7 cellular contexts compared by ENCODE assay signal in genomic region chr17:64830631-64830941, GRCh38.
DNase-seq lines count a peak whose midpoint lies in the region; ATAC-seq, FAIRE-seq and TF ChIP-seq lines count a peak whose summit lies in the region.
"Not testable (repeated sequence)": the region's sequence is repeated elsewhere in the genome, so short reads cannot be mapped to it uniquely, and the experiment has no call there.

No MANE protein-coding gene starts in this region.

- not testable (repeated sequence) for H3K27me3 Mint-ChIP-seq in activated CD8-positive, alpha-beta T cell treated with anti-CD3 and anti-CD28 coated beads, Interleukin-2, amount 10 ng/mL, durations not matched to agents 7 days and 5 days (ENCODE audit: low read depth); endodermal cell (ENCODE audit: insufficient read depth); nephron progenitor cell (ENCODE audit: low read depth, poor library complexity)

- FAIRE-seq in keratinocyte (lab: Jason Lieb, UNC) = not testable (repeated sequence)

- not testable (repeated sequence) for TF ChIP-seq CTCF in PC-3 (conservative IDR thresholded peaks at IDR 0.05; ENCODE audit: low read depth, low read length); endodermal cell (conservative IDR thresholded peaks at IDR 0.05); cardiac muscle cell (IDR thresholded peaks at IDR 0.05; ENCODE audit: low read depth, low read length); keratinocyte (optimal IDR thresholded peaks at IDR 0.05 in 1 of 3, IDR thresholded peaks at IDR 0.05 in 1 of 3, conservative IDR thresholded peaks at IDR 0.05 in 1 of 3; ENCODE audit: extremely low read depth in 1 of 3, insufficient read depth in 2 of 3, low read length in 3 of 3); nephron progenitor cell (IDR thresholded peaks at IDR 0.05)

- DNase-seq in PC-3; activated CD8-positive, alpha-beta T cell treated with anti-CD3 and anti-CD28 coated beads, Interleukin-2, amount 10 ng/mL, durations not matched to agents 7 days and 5 days; endodermal cell; cardiac muscle cell (ENCODE audit: low read depth in 1 of 2, low spot score in 1 of 2); keratinocyte (ENCODE audit: low read depth, low spot score); nephron progenitor cell: not testable (repeated sequence)

- not testable (repeated sequence) for H2AFZ ChIP-seq in PC-3 (ENCODE audit: low read length); keratinocyte (ENCODE audit: control insufficient read depth, low read length)

- not testable (repeated sequence) for H3K27me3 ChIP-seq in BLaER1; PC-3 (ENCODE audit: low read length); endodermal cell (ENCODE audit: control insufficient read depth, insufficient read depth, low read length, poor library complexity, severe bottlenecking); cardiac muscle cell; keratinocyte (ENCODE audit: control insufficient read depth, extremely low read depth, insufficient read depth, low read length)

- H3K27ac ChIP-seq in BLaER1 (0 out of 2 replicates have a peak overlapping the region, but pooled peaks have one; percentile 22), cardiac muscle cell (peak overlapping the region; percentile 60)
- not testable (repeated sequence) for H3K27ac ChIP-seq in PC-3 (ENCODE audit: low read length); endodermal cell (ENCODE audit: low read depth, low read length); keratinocyte (ENCODE audit: control insufficient read depth, insufficient read depth, low read length)

- not testable (repeated sequence) for H4K20me1 ChIP-seq in BLaER1; PC-3 (ENCODE audit: low read length); keratinocyte (ENCODE audit: control insufficient read depth, extremely low read depth, insufficient read depth, low read length)

- ATAC-seq in PC-3 = peak; percentile 41
- ATAC-seq in activated CD8-positive, alpha-beta T cell treated with anti-CD3 and anti-CD28 coated beads, Interleukin-2, amount 10 ng/mL, durations not matched to agents 7 days and 5 days = not testable (repeated sequence)

- H3K4me2 ChIP-seq in BLaER1 (peak overlapping the region; percentile 55), keratinocyte (ENCODE audit: control insufficient read depth, extremely low read depth, insufficient read depth, low read depth, low read length) (peak overlapping the region; percentile 22)
- H3K4me2 ChIP-seq in PC-3 (ENCODE audit: low read length) = not testable (repeated sequence)

- H3K9me3 ChIP-seq in BLaER1; PC-3 (ENCODE audit: low read length); endodermal cell (ENCODE audit: control insufficient read depth, low read length); cardiac muscle cell (ENCODE audit: low read depth); keratinocyte (ENCODE audit: control insufficient read depth, low read depth, low read length): not testable (repeated sequence)

- H3K9me2 ChIP-seq in PC-3 (replicated peaks; ENCODE audit: low read length) = not testable (repeated sequence)

- not testable (repeated sequence) for H3F3A ChIP-seq in PC-3 (ENCODE audit: low read length, unreplicated experiment)

- H3K9me3 Mint-ChIP-seq in activated CD8-positive, alpha-beta T cell treated with anti-CD3 and anti-CD28 coated beads, Interleukin-2, amount 10 ng/mL, durations not matched to agents 7 days and 5 days (ENCODE audit: insufficient read depth); endodermal cell; nephron progenitor cell: not testable (repeated sequence)

- H3K27ac Mint-ChIP-seq in activated CD8-positive, alpha-beta T cell treated with anti-CD3 and anti-CD28 coated beads, Interleukin-2, amount 10 ng/mL, durations not matched to agents 7 days and 5 days = peak overlapping the region; percentile 51
- peak overlapping the region; percentile 79 for H3K27ac Mint-ChIP-seq in endodermal cell
- peak overlapping the region; percentile 12 for H3K27ac Mint-ChIP-seq in nephron progenitor cell

- not testable (repeated sequence) for H3K4me3 ChIP-seq in BLaER1; PC-3 (ENCODE audit: low read length); endodermal cell (ENCODE audit: low read length); cardiac muscle cell; keratinocyte (ENCODE audit: control insufficient read depth in 2 of 3, extremely low read depth in 1 of 3, insufficient read depth in 2 of 3, low read depth in 1 of 3, low read length in 3 of 3)

- H3K36me3 ChIP-seq in BLaER1 = peaks cover 16% of the 10 kb centered on the region
- not testable (repeated sequence) for H3K36me3 ChIP-seq in PC-3 (ENCODE audit: low read depth, low read length); endodermal cell (ENCODE audit: control insufficient read depth, insufficient read depth, low read length); cardiac muscle cell; keratinocyte (ENCODE audit: control insufficient read depth in 2 of 2, extremely low read depth in 1 of 2, insufficient read depth in 2 of 2, low read length in 2 of 2)

- intact Hi-C loops in PC-3 (cut with micrococcal nuclease) = not testable (repeated sequence)

- not testable (repeated sequence) for BruUV-seq in PC-3 (replicated peaks; lab: Mats Ljungman, UMichigan)

- H3K4me1 ChIP-seq in BLaER1 (peaks cover 40% of the 10 kb centered on the region), cardiac muscle cell (ENCODE audit: low read depth) (peaks cover 18% of the 10 kb centered on the region), keratinocyte (ENCODE audit: control insufficient read depth, extremely low read depth, insufficient read depth, low read length) (peaks cover 18% of the 10 kb centered on the region)
- H3K4me1 ChIP-seq in PC-3 (ENCODE audit: insufficient read depth, low read length); endodermal cell (ENCODE audit: control insufficient read depth, insufficient read depth, low read length): not testable (repeated sequence)

- peaks cover 23% of the 10 kb centered on the region for H3K4me1 Mint-ChIP-seq in activated CD8-positive, alpha-beta T cell treated with anti-CD3 and anti-CD28 coated beads, Interleukin-2, amount 10 ng/mL, durations not matched to agents 7 days and 5 days (ENCODE audit: low read depth)
- peaks cover 17% of the 10 kb centered on the region for H3K4me1 Mint-ChIP-seq in endodermal cell
- H3K4me1 Mint-ChIP-seq in nephron progenitor cell = peaks cover 26% of the 10 kb centered on the region

- not testable (repeated sequence) for H3K79me2 ChIP-seq in PC-3 (ENCODE audit: low read length); keratinocyte (ENCODE audit: control insufficient read depth, insufficient read depth, low read length)

- dilution Hi-C loops in keratinocyte (cut with MboI; ENCODE audit: extremely low pct_ligation_motif_present, low sequenced_read_pairs) = not testable (repeated sequence)

- POLR2A ChIA-PET in PC-3 (lab: Charles Lee; ENCODE audit: unreplicated experiment); activated CD8-positive, alpha-beta T cell treated with anti-CD3 and anti-CD28 coated beads, Interleukin-2, amount 10 ng/mL, durations not matched to agents 7 days and 5 days (lab: Charles Lee): not testable (repeated sequence)

- WGBS in endodermal cell (ENCODE audit: insufficient coverage in 1 of 2, insufficient read length in 1 of 2), 2 experiments = 71 to 100% methylated on average over 1 of the region's 1 CpG

- H3K36me3 Mint-ChIP-seq in activated CD8-positive, alpha-beta T cell treated with anti-CD3 and anti-CD28 coated beads, Interleukin-2, amount 10 ng/mL, durations not matched to agents 7 days and 5 days (ENCODE audit: low read depth) = peaks cover 14% of the 10 kb centered on the region
- H3K36me3 Mint-ChIP-seq in endodermal cell (ENCODE audit: low read depth); nephron progenitor cell (ENCODE audit: low read depth): not testable (repeated sequence)

- not testable (repeated sequence) for H3K9me1 ChIP-seq in keratinocyte (ENCODE audit: control insufficient read depth, extremely low read depth, insufficient read depth, low read length)

- H3K9ac ChIP-seq in BLaER1; PC-3 (ENCODE audit: low read length); endodermal cell (ENCODE audit: extremely low read depth, low read length, poor library complexity, severe bottlenecking); keratinocyte (ENCODE audit: control insufficient read depth, extremely low read depth, insufficient read depth, low read length): not testable (repeated sequence)

- CTCF ChIA-PET in PC-3 (lab: Charles Lee); activated CD8-positive, alpha-beta T cell treated with anti-CD3 and anti-CD28 coated beads, Interleukin-2, amount 10 ng/mL, durations not matched to agents 7 days and 5 days (lab: Charles Lee): not testable (repeated sequence)

- not testable (repeated sequence) for H3K4me3 Mint-ChIP-seq in activated CD8-positive, alpha-beta T cell treated with anti-CD3 and anti-CD28 coated beads, Interleukin-2, amount 10 ng/mL, durations not matched to agents 7 days and 5 days; endodermal cell; nephron progenitor cell

Comparison
In these comparisons a context has a peak if more than half of its experiments do, and no peak if none do; other contexts are left out.
1. H3K27ac Mint-ChIP-seq: peak in every context shown above with its lines; median percentile 79 in endodermal cell; 51 in activated CD8-positive, alpha-beta T cell treated with anti-CD3 and anti-CD28 coated beads, Interleukin-2, amount 10 ng/mL, durations not matched to agents 7 days and 5 days; 12 in nephron progenitor cell.